ENCODE assay signal across 9 cellular contexts in genomic region chr22:31637375-31637937, GRCh38. TPM values are rescaled to one million over a fixed set of nuclear protein-coding genes. Genes with fewer than 3 reads are reported as not detected.
DNase-seq lines count a peak whose midpoint lies in the region; ATAC-seq and TF ChIP-seq lines count a peak whose summit lies in the region.
"Had no signal": no experiment of that assay in that cellular context is flagged by ENCODE, and none has a peak within 500 bp of the region (broad histone marks: within the 10 kb centered on the region; RNA-seq: fewer than 3 reads in every experiment).

No MANE protein-coding gene starts in this region.

- DNase-seq in GF-D8 (lab: John Stamatoyannopoulos, UW) (peak; percentile 51), NOMO-1 treated with dmso at 0.1 percent for 144 hours (lab: John Stamatoyannopoulos, UW; ENCODE audit: unreplicated experiment) (peak; percentile 86), NCI-H1048 (lab: John Stamatoyannopoulos, UW) (no peak), foreskin melanocyte (no peak)
- no peak for DNase-seq in activated effector memory CD4-positive, alpha-beta T cell treated with anti-CD3 and anti-CD28 coated beads, Interleukin-2, amount 50 U/mL, for 16 hours

- peak overlapping the region; percentile 96 for H3K27ac Mint-ChIP-seq in stimulated activated memory B cell treated with anti-CD40 and anti-IgM and Interleukin-4, amounts not matched to agents 10 μg/mL and 1 μg/mL and 100 μg/mL, for 72 hours

- ATAC-seq in GM21526 (IDR thresholded peaks at IDR 0.05; ENCODE audit: low FRiP score, unreplicated experiment) = peak; percentile 38
- ATAC-seq in gastroesophageal sphincter = no peak
- ATAC-seq in stimulated activated memory B cell treated with anti-CD40 and anti-IgM and Interleukin-4, amounts not matched to agents 10 μg/mL and 1 μg/mL and 100 μg/mL, for 72 hours = peak; percentile 84
- ATAC-seq: body of pancreas had no signal

- TF ChIP-seq POLR2A in gastroesophageal sphincter (IDR thresholded peaks at IDR 0.05) = no peak

- WGBS in gastroesophageal sphincter (ENCODE audit: low coverage in 1 of 2), 2 donors = 67 to 75% methylated on average over 8 to 10 of the region's 10 CpGs

- no peak for TF ChIP-seq EP300 in gastroesophageal sphincter (IDR thresholded peaks at IDR 0.05)

- H3K4me3 Mint-ChIP-seq in stimulated activated memory B cell treated with anti-CD40 and anti-IgM and Interleukin-4, amounts not matched to agents 10 μg/mL and 1 μg/mL and 100 μg/mL, for 72 hours = peak overlapping the region; percentile 77

- peak in 1 of 4 experiments; percentile 3 for TF ChIP-seq CTCF in gastroesophageal sphincter (IDR thresholded peaks at IDR 0.05)

- no peaks in the 10 kb centered on the region for H3K27me3 Mint-ChIP-seq in stimulated activated memory B cell treated with anti-CD40 and anti-IgM and Interleukin-4, amounts not matched to agents 10 μg/mL and 1 μg/mL and 100 μg/mL, for 72 hours

- H3K4me1 ChIP-seq in gastroesophageal sphincter = peaks cover 0 to 22% (median 0%) of the 10 kb centered on the region in 3 donors

- no peaks in the 10 kb centered on the region for H3K9me3 ChIP-seq in gastroesophageal sphincter
- H3K9me3 ChIP-seq: body of pancreas had no signal

- H3K27me3 ChIP-seq in gastroesophageal sphincter = no peaks in the 10 kb centered on the region
- H3K27me3 ChIP-seq: body of pancreas had no signal

- H3K4me3 ChIP-seq in gastroesophageal sphincter = peak overlapping the region in 1 of 2 donors; percentile 32
- H3K4me3 ChIP-seq: body of pancreas had no signal

- no peaks in the 10 kb centered on the region for H3K9me3 Mint-ChIP-seq in stimulated activated memory B cell treated with anti-CD40 and anti-IgM and Interleukin-4, amounts not matched to agents 10 μg/mL and 1 μg/mL and 100 μg/mL, for 72 hours

- peaks cover 68% of the 10 kb centered on the region for H3K4me1 Mint-ChIP-seq in stimulated activated memory B cell treated with anti-CD40 and anti-IgM and Interleukin-4, amounts not matched to agents 10 μg/mL and 1 μg/mL and 100 μg/mL, for 72 hours

- peak overlapping the region in 3 of 4 donors; percentile 51 to 68 (median 68) for H3K27ac ChIP-seq in gastroesophageal sphincter

- peaks cover 14% of the 10 kb centered on the region for H3K36me3 Mint-ChIP-seq in stimulated activated memory B cell treated with anti-CD40 and anti-IgM and Interleukin-4, amounts not matched to agents 10 μg/mL and 1 μg/mL and 100 μg/mL, for 72 hours

- peaks cover 0 to 7% of the 10 kb centered on the region in 2 donors for H3K36me3 ChIP-seq in gastroesophageal sphincter

RNA-seq across cellular contexts. Expression of gene PISD, which starts 24.6 kb away (rescaled TPM):
- 10 to 100 TPM; 10.1 to 32.7 (median 19.2) TPM for total RNA-seq in gastroesophageal sphincter

Comparison
In these comparisons a context has a peak if more than half of its experiments do, and no peak if none do; other contexts are left out.
1. DNase-seq: peak in GF-D8 (single experiment) and NOMO-1 treated with dmso at 0.1 percent for 144 hours (single experiment); none in NCI-H1048 (single experiment), activated effector memory CD4-positive, alpha-beta T cell treated with anti-CD3 and anti-CD28 coated beads, Interleukin-2, amount 50 U/mL, for 16 hours (single experiment) and foreskin melanocyte (single experiment).